In the genomic region with DNA sequence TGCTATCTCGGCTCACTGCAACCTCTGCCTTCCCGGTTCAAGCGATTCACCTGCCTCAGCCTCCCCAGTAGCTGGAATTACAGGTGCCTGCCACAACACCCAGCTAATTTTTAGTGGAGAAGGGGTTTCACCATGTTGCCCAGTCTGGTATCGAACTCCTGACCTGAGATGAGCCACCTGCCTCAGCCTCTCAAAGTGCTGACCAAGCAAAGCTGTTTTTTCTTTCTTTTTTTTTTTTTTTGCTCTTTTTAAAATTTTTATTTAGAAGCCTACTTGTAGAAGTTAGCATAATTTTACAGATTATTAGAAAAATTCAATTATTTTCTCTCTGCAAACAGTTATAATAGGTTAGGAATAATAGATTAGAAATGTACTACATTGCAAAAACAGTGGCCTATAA, we compare ENCODE assay signal across 2 cellular contexts.
TF ChIP-seq lines count a peak whose summit lies in the region.

No MANE protein-coding gene starts in this region.

TF ChIP-seq in A549, 52 proteins besides CTCF, POLR2A, EP300 and RAD21:
- TF ChIP-seq CBX2 (IDR thresholded peaks at IDR 0.05; ENCODE audit: borderline replicate concordance, low read depth) (no peak), MAFK (IDR thresholded peaks at IDR 0.05; ENCODE audit: partially characterized antibody) (peak; percentile 82)

TF ChIP-seq in K562, 482 proteins besides CTCF, POLR2A, EP300 and RAD21:
- TF ChIP-seq MAFK (IDR thresholded peaks at IDR 0.05; ENCODE audit: low read length), result peak; percentile 38; the same call in 1 of the 2 replicates
- TF ChIP-seq ERF (CRISPR knock-in tag; IDR thresholded peaks at IDR 0.05), result no peak
- TF ChIP-seq FOXA3 (CRISPR knock-in tag; conservative IDR thresholded peaks at IDR 0.05 in 1 of 2, IDR thresholded peaks at IDR 0.05 in 1 of 2), result no peak
- no peak for TF ChIP-seq NEUROD1 (IDR thresholded peaks at IDR 0.05; ENCODE audit: borderline replicate concordance, low read depth, low read length, partially characterized antibody)
- no peak for TF ChIP-seq ZNF224 (CRISPR knock-in tag; IDR thresholded peaks at IDR 0.05)
- TF ChIP-seq, protein P1, sequence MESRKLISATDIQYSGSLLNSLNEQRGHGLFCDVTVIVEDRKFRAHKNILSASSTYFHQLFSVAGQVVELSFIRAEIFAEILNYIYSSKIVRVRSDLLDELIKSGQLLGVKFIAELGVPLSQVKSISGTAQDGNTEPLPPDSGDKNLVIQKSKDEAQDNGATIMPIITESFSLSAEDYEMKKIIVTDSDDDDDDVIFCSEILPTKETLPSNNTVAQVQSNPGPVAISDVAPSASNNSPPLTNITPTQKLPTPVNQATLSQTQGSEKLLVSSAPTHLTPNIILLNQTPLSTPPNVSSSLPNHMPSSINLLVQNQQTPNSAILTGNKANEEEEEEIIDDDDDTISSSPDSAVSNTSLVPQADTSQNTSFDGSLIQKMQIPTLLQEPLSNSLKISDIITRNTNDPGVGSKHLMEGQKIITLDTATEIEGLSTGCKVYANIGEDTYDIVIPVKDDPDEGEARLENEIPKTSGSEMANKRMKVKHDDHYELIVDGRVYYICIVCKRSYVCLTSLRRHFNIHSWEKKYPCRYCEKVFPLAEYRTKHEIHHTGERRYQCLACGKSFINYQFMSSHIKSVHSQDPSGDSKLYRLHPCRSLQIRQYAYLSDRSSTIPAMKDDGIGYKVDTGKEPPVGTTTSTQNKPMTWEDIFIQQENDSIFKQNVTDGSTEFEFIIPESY (CRISPR knock-in tag; IDR thresholded peaks at IDR 0.05), result no peak
- no peak for TF ChIP-seq ZNF507 (tag; conservative IDR thresholded peaks at IDR 0.05)
- peak; percentile 38; the same call in 1 of the 2 replicates for TF ChIP-seq MAFF (IDR thresholded peaks at IDR 0.05; ENCODE audit: low read length)
- TF ChIP-seq STAG1 (CRISPR knock-in tag; IDR thresholded peaks at IDR 0.05; ENCODE audit: borderline replicate concordance), result no peak
- peak; percentile 84 for TF ChIP-seq ZNF316 (IDR thresholded peaks at IDR 0.05)
- no peak for TF ChIP-seq HNRNPH1 (optimal IDR thresholded peaks at IDR 0.05; ENCODE audit: low read depth, low read length)
- TF ChIP-seq ZNF584 (CRISPR knock-in tag; IDR thresholded peaks at IDR 0.05; ENCODE audit: low read depth), result no peak
- TF ChIP-seq C11orf30 (IDR thresholded peaks at IDR 0.05; ENCODE audit: low read depth), result peak; percentile 56; the same call in 1 of the 2 replicates
